Comparison of ENCODE assay signal across 9 cellular contexts in genomic region chr3:58355174-58355573, GRCh38. TPM values are rescaled to one million over a fixed set of nuclear protein-coding genes. Genes with fewer than 3 reads are reported as not detected.
A peak's percentile ranks its signal among the peaks of the same experiment; 100 is the strongest.
DNase-seq lines count a peak whose midpoint lies in the region; ATAC-seq lines count a peak whose summit lies in the region.
"Had no signal": no experiment of that assay in that cellular context is flagged by ENCODE, and none has a peak within 500 bp of the region (broad histone marks: within the 10 kb centered on the region; RNA-seq: fewer than 3 reads in every experiment).

No MANE protein-coding gene starts in this region.

- CTCF ChIA-PET in activated CD4-positive, alpha-beta memory T cell treated with anti-CD3 and anti-CD28 coated beads, Interleukin-2, amount 10 ng/mL, durations not matched to agents 7 days and 5 days (lab: Charles Lee): interaction anchor here (2.0 to 3.1 kb wide), 2 partner anchors 20 to 49 kb away, joined by 13 to 15 read pairs; partner anchors contain the start of genes HTD2 and RPP14
- CTCF ChIA-PET in activated CD4-positive, alpha-beta memory T cell treated with anti-CD3 and anti-CD28 coated beads for 36 hours (lab: Charles Lee): interaction anchor here (1.0 kb wide), 1 partner anchor 48 kb away, joined by 3 read pairs; no protein-coding TSS in a partner anchor

- peak overlapping the region; percentile 2 for H3K9ac ChIP-seq in rectal smooth muscle tissue (ENCODE audit: low read length)

- intact Hi-C loops in activated CD4-positive, alpha-beta memory T cell treated with anti-CD3 and anti-CD28 coated beads for 36 hours (cut with micrococcal nuclease): no loop called here

- peak; percentile 49 for ATAC-seq in HG02840 (IDR thresholded peaks at IDR 0.05; ENCODE audit: low FRiP score, unreplicated experiment)

- H3K36me3 ChIP-seq in rectal smooth muscle tissue (ENCODE audit: control insufficient read depth, insufficient read depth, low read length): no peaks in the 10 kb centered on the region
- H3K36me3 ChIP-seq: colonic mucosa had no signal

- H3K27ac ChIP-seq in rectal smooth muscle tissue (ENCODE audit: low read depth, low read length): no peak overlapping the region
- H3K27ac ChIP-seq: colonic mucosa had no signal

- no peak for DNase-seq in activated CD4-positive, alpha-beta memory T cell treated with anti-CD3 and anti-CD28 coated beads, Interleukin-2, amount 10 ng/mL, durations not matched to agents 7 days and 5 days
- no peak for DNase-seq in activated CD4-positive, alpha-beta memory T cell treated with anti-CD3 and anti-CD28 coated beads for 36 hours
- DNase-seq in NOMO-1 (lab: John Stamatoyannopoulos, UW; ENCODE audit: unreplicated experiment in 2 of 2) (peak; percentile 82 to 89), NCI-H1105 (lab: John Stamatoyannopoulos, UW) (no peak), HUDEP-2 (lab: John Stamatoyannopoulos, UW; ENCODE audit: unreplicated experiment in 76 of 76) (no peak)
- DNase-seq in activated naive CD4-positive, alpha-beta T cell (lab: John Stamatoyannopoulos, UW): no peak
- DNase-seq: colonic mucosa had no signal

- H3K4me1 ChIP-seq in rectal smooth muscle tissue (ENCODE audit: control insufficient read depth, insufficient read depth, low read length): peaks cover 6% of the 10 kb centered on the region
- H3K4me1 ChIP-seq: colonic mucosa had no signal

- H3K27me3 ChIP-seq in rectal smooth muscle tissue (ENCODE audit: control insufficient read depth, insufficient read depth, low read length): no peaks in the 10 kb centered on the region
- H3K27me3 ChIP-seq: colonic mucosa had no signal

- H3K4me1 Mint-ChIP-seq in activated CD4-positive, alpha-beta memory T cell treated with anti-CD3 and anti-CD28 coated beads, Interleukin-2, amount 10 ng/mL, durations not matched to agents 7 days and 5 days: peaks cover 73% of the 10 kb centered on the region
- H3K4me1 Mint-ChIP-seq in activated CD4-positive, alpha-beta memory T cell treated with anti-CD3 and anti-CD28 coated beads for 36 hours (ENCODE audit: low read depth): peaks cover 48% of the 10 kb centered on the region

- peaks cover 15% of the 10 kb centered on the region for H3K36me3 Mint-ChIP-seq in activated CD4-positive, alpha-beta memory T cell treated with anti-CD3 and anti-CD28 coated beads, Interleukin-2, amount 10 ng/mL, durations not matched to agents 7 days and 5 days (ENCODE audit: low read depth)
- H3K36me3 Mint-ChIP-seq in activated CD4-positive, alpha-beta memory T cell treated with anti-CD3 and anti-CD28 coated beads for 36 hours: peaks cover 5% of the 10 kb centered on the region

- H3K27ac Mint-ChIP-seq in activated CD4-positive, alpha-beta memory T cell treated with anti-CD3 and anti-CD28 coated beads, Interleukin-2, amount 10 ng/mL, durations not matched to agents 7 days and 5 days: peak overlapping the region; percentile 94
- no peak overlapping the region for H3K27ac Mint-ChIP-seq in activated CD4-positive, alpha-beta memory T cell treated with anti-CD3 and anti-CD28 coated beads for 36 hours

- POLR2A ChIA-PET in activated CD4-positive, alpha-beta memory T cell treated with anti-CD3 and anti-CD28 coated beads, Interleukin-2, amount 10 ng/mL, durations not matched to agents 7 days and 5 days (lab: Charles Lee): interaction anchor here (1.5 to 1.6 kb wide), 2 partner anchors 20 to 117 kb away, joined by 3 to 5 read pairs; no protein-coding TSS in a partner anchor
- POLR2A ChIA-PET in activated CD4-positive, alpha-beta memory T cell treated with anti-CD3 and anti-CD28 coated beads for 36 hours (lab: Charles Lee): no interaction called here

- no peaks in the 10 kb centered on the region for H3K27me3 Mint-ChIP-seq in activated CD4-positive, alpha-beta memory T cell treated with anti-CD3 and anti-CD28 coated beads, Interleukin-2, amount 10 ng/mL, durations not matched to agents 7 days and 5 days
- no peaks in the 10 kb centered on the region for H3K27me3 Mint-ChIP-seq in activated CD4-positive, alpha-beta memory T cell treated with anti-CD3 and anti-CD28 coated beads for 36 hours

- no peaks in the 10 kb centered on the region for H3K9me3 Mint-ChIP-seq in activated CD4-positive, alpha-beta memory T cell treated with anti-CD3 and anti-CD28 coated beads, Interleukin-2, amount 10 ng/mL, durations not matched to agents 7 days and 5 days
- no peaks in the 10 kb centered on the region for H3K9me3 Mint-ChIP-seq in activated CD4-positive, alpha-beta memory T cell treated with anti-CD3 and anti-CD28 coated beads for 36 hours

- H3K4me3 Mint-ChIP-seq in activated CD4-positive, alpha-beta memory T cell treated with anti-CD3 and anti-CD28 coated beads, Interleukin-2, amount 10 ng/mL, durations not matched to agents 7 days and 5 days: no peak overlapping the region
- no peak overlapping the region for H3K4me3 Mint-ChIP-seq in activated CD4-positive, alpha-beta memory T cell treated with anti-CD3 and anti-CD28 coated beads for 36 hours

- H3K4me3 ChIP-seq in rectal smooth muscle tissue (ENCODE audit: low read length): no peak overlapping the region
- H3K4me3 ChIP-seq: colonic mucosa had no signal

RNA-seq across cellular contexts. Expression of gene PXK, which starts 22.5 kb away (rescaled TPM):
- 10 to 100 TPM; 50.7 to 51.2 TPM for total RNA-seq in activated CD4-positive, alpha-beta memory T cell treated with anti-CD3 and anti-CD28 coated beads, Interleukin-2, amount 10 ng/mL, durations not matched to agents 7 days and 5 days
- 10 to 100 TPM; 40.9 to 45.4 TPM for total RNA-seq in activated CD4-positive, alpha-beta memory T cell treated with anti-CD3 and anti-CD28 coated beads for 36 hours

RNA-seq across cellular contexts. Expression of gene HTD2, which starts 48.9 kb away (rescaled TPM):
- 1 to 10 TPM; 6.3 to 8.5 TPM for total RNA-seq in activated CD4-positive, alpha-beta memory T cell treated with anti-CD3 and anti-CD28 coated beads, Interleukin-2, amount 10 ng/mL, durations not matched to agents 7 days and 5 days
- total RNA-seq in activated CD4-positive, alpha-beta memory T cell treated with anti-CD3 and anti-CD28 coated beads for 36 hours: 1 to 10 TPM; 7.6 to 9.5 TPM

RNA-seq across cellular contexts. Expression of gene RPP14, which starts 49.1 kb away (rescaled TPM):
- 10 to 100 TPM; 10.7 to 11.2 TPM for total RNA-seq in activated CD4-positive, alpha-beta memory T cell treated with anti-CD3 and anti-CD28 coated beads, Interleukin-2, amount 10 ng/mL, durations not matched to agents 7 days and 5 days
- total RNA-seq in activated CD4-positive, alpha-beta memory T cell treated with anti-CD3 and anti-CD28 coated beads for 36 hours: 10 to 100 TPM; 14.0 to 15.4 TPM

Comparison
In these comparisons a context has a peak if more than half of its experiments do, and no peak if none do; other contexts are left out.
1. DNase-seq: peak in NOMO-1 (2 of 2); none in activated CD4-positive, alpha-beta memory T cell treated with anti-CD3 and anti-CD28 coated beads, Interleukin-2, amount 10 ng/mL, durations not matched to agents 7 days and 5 days (single experiment), activated CD4-positive, alpha-beta memory T cell treated with anti-CD3 and anti-CD28 coated beads for 36 hours (single experiment), NCI-H1105 (single experiment), HUDEP-2 (0 of 76) and activated naive CD4-positive, alpha-beta T cell (0 of 4).